ENCODE assay signal across 10 cellular contexts in the genomic region with DNA sequence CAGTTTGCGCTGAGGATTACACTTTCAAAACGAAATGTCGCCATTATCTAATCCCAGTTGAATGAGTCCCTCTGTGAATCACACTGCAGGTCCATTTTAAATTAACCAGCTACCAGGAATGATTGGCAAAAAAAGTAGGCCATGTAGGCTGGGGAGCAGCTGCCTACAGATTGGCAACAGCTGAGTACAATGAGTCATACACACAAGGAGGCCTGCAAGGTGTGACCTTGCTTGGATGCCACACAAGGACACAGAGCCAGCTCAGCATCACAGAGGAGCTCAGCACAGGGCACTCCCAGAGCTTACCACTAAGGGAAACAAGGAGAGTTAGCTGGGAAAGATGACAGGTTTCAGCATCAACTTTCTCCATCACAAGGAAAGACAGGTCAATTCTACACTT. TPM values are rescaled to one million over a fixed set of nuclear protein-coding genes. Genes with fewer than 3 reads are reported as not detected.
DNase-seq lines count a peak whose midpoint lies in the region; ATAC-seq lines count a peak whose summit lies in the region.
"Had no signal": no experiment of that assay in that cellular context is flagged by ENCODE, and none has a peak within 500 bp of the region (broad histone marks: within the 10 kb centered on the region; RNA-seq: fewer than 3 reads in every experiment).

No MANE protein-coding gene starts in this region.

- no peak overlapping the region for H3K4me3 Mint-ChIP-seq in activated T-helper 1 cell treated with anti-CD3 and anti-CD28 coated beads, Interleukin-12 subunit alpha, Interleukin-12 subunit beta, Interleukin-2, Interleukin-4 antibody, amounts not matched to agents 30 ng/mL and 10 ng/mL and 1 ng/mL, durations not matched to agents 14 hours and 24 hours and 36 hours
- H3K4me3 Mint-ChIP-seq: dendritic cell treated with granulocyte-macrophage colony-stimulating factor and Interleukin-4, amounts not matched to agents 40 ng/mL and 50 ng/mL, for 4 days had no signal

- peaks cover 33% of the 10 kb centered on the region for H3K36me3 Mint-ChIP-seq in activated T-helper 1 cell treated with anti-CD3 and anti-CD28 coated beads, Interleukin-12 subunit alpha, Interleukin-12 subunit beta, Interleukin-2, Interleukin-4 antibody, amounts not matched to agents 30 ng/mL and 10 ng/mL and 1 ng/mL, durations not matched to agents 14 hours and 24 hours and 36 hours (ENCODE audit: low read depth)

- intact Hi-C loops in activated T-helper 1 cell treated with anti-CD3 and anti-CD28 coated beads, Interleukin-12 subunit alpha, Interleukin-12 subunit beta, Interleukin-2, Interleukin-4 antibody, amounts not matched to agents 30 ng/mL and 10 ng/mL and 1 ng/mL, durations not matched to agents 14 hours and 24 hours and 36 hours (cut with micrococcal nuclease) = no loop called here
- intact Hi-C loops in left colon (cut with DNase I, micrococcal nuclease) = no loop called here

- H3K27ac Mint-ChIP-seq in activated T-helper 1 cell treated with anti-CD3 and anti-CD28 coated beads, Interleukin-12 subunit alpha, Interleukin-12 subunit beta, Interleukin-2, Interleukin-4 antibody, amounts not matched to agents 30 ng/mL and 10 ng/mL and 1 ng/mL, durations not matched to agents 14 hours and 24 hours and 36 hours = peak overlapping the region; percentile 13
- H3K27ac Mint-ChIP-seq: dendritic cell treated with granulocyte-macrophage colony-stimulating factor and Interleukin-4, amounts not matched to agents 40 ng/mL and 50 ng/mL, for 4 days had no signal

- in situ Hi-C loops in ACHN (cut with HindIII; ENCODE audit: low pct_ligation_motif_present, low pct_unique_long_range_greater_than_20kb, low sequenced_read_pairs) = no loop called here

- no peaks in the 10 kb centered on the region for H3K9me3 Mint-ChIP-seq in activated T-helper 1 cell treated with anti-CD3 and anti-CD28 coated beads, Interleukin-12 subunit alpha, Interleukin-12 subunit beta, Interleukin-2, Interleukin-4 antibody, amounts not matched to agents 30 ng/mL and 10 ng/mL and 1 ng/mL, durations not matched to agents 14 hours and 24 hours and 36 hours
- H3K9me3 Mint-ChIP-seq: dendritic cell treated with granulocyte-macrophage colony-stimulating factor and Interleukin-4, amounts not matched to agents 40 ng/mL and 50 ng/mL, for 4 days had no signal

- peak; percentile 87 for ATAC-seq in left colon

- DNase-seq in ACHN (peak; percentile 98), ELF-1 (ENCODE audit: low read depth, low spot score) (peak; percentile 34), left colon (peak in 1 of 2 donors; percentile 60), NCI-H345 treated with DMSO at 0.1 percent for 48 hours (lab: John Stamatoyannopoulos, UW; ENCODE audit: unreplicated experiment) (no peak), NCI-H524 treated with DMSO at 0.1 percent for 48 hours (lab: John Stamatoyannopoulos, UW) (no peak), NOMO-1 treated with DMSO at 0.1 percent for 48 hours (lab: John Stamatoyannopoulos, UW; ENCODE audit: unreplicated experiment) (no peak), SIG-M5 treated with dmso at 0.1 percent for 504 hours (lab: John Stamatoyannopoulos, UW; ENCODE audit: unreplicated experiment) (no peak)
- no peak for DNase-seq in activated T-helper 1 cell treated with anti-CD3 and anti-CD28 coated beads, Interleukin-12 subunit alpha, Interleukin-12 subunit beta, Interleukin-2, Interleukin-4 antibody, amounts not matched to agents 30 ng/mL and 10 ng/mL and 1 ng/mL, durations not matched to agents 14 hours and 24 hours and 36 hours (ENCODE audit: low spot score)
- DNase-seq: DND-41 had no signal

- no peaks in the 10 kb centered on the region for H3K27me3 Mint-ChIP-seq in activated T-helper 1 cell treated with anti-CD3 and anti-CD28 coated beads, Interleukin-12 subunit alpha, Interleukin-12 subunit beta, Interleukin-2, Interleukin-4 antibody, amounts not matched to agents 30 ng/mL and 10 ng/mL and 1 ng/mL, durations not matched to agents 14 hours and 24 hours and 36 hours (ENCODE audit: insufficient read depth)

- peaks cover 53% of the 10 kb centered on the region for H3K4me1 Mint-ChIP-seq in activated T-helper 1 cell treated with anti-CD3 and anti-CD28 coated beads, Interleukin-12 subunit alpha, Interleukin-12 subunit beta, Interleukin-2, Interleukin-4 antibody, amounts not matched to agents 30 ng/mL and 10 ng/mL and 1 ng/mL, durations not matched to agents 14 hours and 24 hours and 36 hours (ENCODE audit: low read depth)

RNA-seq across cellular contexts. Expression of gene HAVCR1, which starts 12.9 kb away (rescaled TPM):
- 2.4 and 2.5 TPM in 2 replicates for total RNA-seq in activated T-helper 1 cell treated with anti-CD3 and anti-CD28 coated beads, Interleukin-12 subunit alpha, Interleukin-12 subunit beta, Interleukin-2, Interleukin-4 antibody, amounts not matched to agents 30 ng/mL and 10 ng/mL and 1 ng/mL, durations not matched to agents 14 hours and 24 hours and 36 hours
- total RNA-seq in left colon = 10 to 100 TPM in 1 of 2 donors, 1 to 10 TPM in 1; 3.9 to 16.3 TPM

Comparison
In these comparisons a context has a peak if more than half of its experiments do, and no peak if none do; other contexts are left out.
1. DNase-seq: peak in ACHN (single experiment) and ELF-1 (single experiment); none in activated T-helper 1 cell treated with anti-CD3 and anti-CD28 coated beads, Interleukin-12 subunit alpha, Interleukin-12 subunit beta, Interleukin-2, Interleukin-4 antibody, amounts not matched to agents 30 ng/mL and 10 ng/mL and 1 ng/mL, durations not matched to agents 14 hours and 24 hours and 36 hours (single experiment), NCI-H345 treated with DMSO at 0.1 percent for 48 hours (single experiment), NCI-H524 treated with DMSO at 0.1 percent for 48 hours (single experiment), NOMO-1 treated with DMSO at 0.1 percent for 48 hours (single experiment) and SIG-M5 treated with dmso at 0.1 percent for 504 hours (single experiment).